Comparison of ENCODE assay signal across 27 cellular contexts in the genomic region with DNA sequence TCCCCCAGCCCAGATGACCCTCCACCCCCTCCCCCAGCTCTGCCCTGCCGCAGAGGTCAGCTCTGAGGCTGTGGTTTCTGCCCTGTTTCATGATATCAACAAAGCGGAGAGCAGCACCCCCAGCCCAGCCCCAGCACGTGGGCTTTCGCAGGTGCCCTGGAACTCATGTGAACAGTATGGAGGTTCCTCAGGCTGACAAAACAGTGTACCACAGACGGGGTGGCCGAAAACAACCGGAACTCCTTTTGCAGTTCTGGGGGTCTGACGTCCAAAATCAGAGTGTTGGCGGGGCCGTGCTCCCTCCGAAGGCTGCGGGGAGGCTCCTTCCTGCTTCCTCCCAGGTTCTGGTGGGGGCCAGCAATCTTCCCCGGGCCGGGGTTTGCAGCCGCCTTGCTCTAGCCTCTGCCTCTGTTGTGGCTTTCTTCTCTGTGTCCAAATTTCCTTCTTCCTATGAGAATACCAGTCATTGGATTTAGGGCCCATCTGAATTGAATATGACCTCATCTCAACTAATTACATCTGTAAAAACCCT. TPM values are rescaled to one million over a fixed set of nuclear protein-coding genes. Genes with fewer than 3 reads are reported as not detected.
"Had no signal": no experiment of that assay in that cellular context is flagged by ENCODE, and none has a peak within 500 bp of the region (broad histone marks: within the 10 kb centered on the region; RNA-seq: fewer than 3 reads in every experiment).

No MANE protein-coding gene starts in this region.

- ATAC-seq: gastroesophageal sphincter; left colon; right lobe of liver; stimulated activated naive B cell treated with anti-CD40 and anti-IgM and Interleukin-4, amounts not matched to agents 10 μg/mL and 1 μg/mL and 100 μg/mL, for 72 hours; stimulated activated naive CD8-positive, alpha-beta T cell treated with anti-CD3 and anti-CD28 coated beads, Interleukin-15, amount 100 ng/mL, for 72 hours; upper lobe of right lung had no signal

- H3K9me3 ChIP-seq: colonic mucosa, esophagus squamous epithelium, gastroesophageal sphincter, ovary, right lobe of liver, testis, tibial nerve, upper lobe of right lung, vagina had no signal

- H3K79me2 ChIP-seq: hepatocyte had no signal

- H3K27ac ChIP-seq: colonic mucosa, esophagus squamous epithelium, gastroesophageal sphincter, hepatocyte, ovary, right lobe of liver, testis, tibial nerve, upper lobe of right lung, vagina had no signal

- H3K4me1 ChIP-seq: colonic mucosa, esophagus squamous epithelium, gastroesophageal sphincter, testis, upper lobe of right lung, vagina had no signal

- H3K36me3 Mint-ChIP-seq: stimulated activated naive B cell treated with anti-CD40 and anti-IgM and Interleukin-4, amounts not matched to agents 10 μg/mL and 1 μg/mL and 100 μg/mL, for 72 hours had no signal

- H3K9me3 Mint-ChIP-seq: stimulated activated naive B cell treated with anti-CD40 and anti-IgM and Interleukin-4, amounts not matched to agents 10 μg/mL and 1 μg/mL and 100 μg/mL, for 72 hours; stimulated activated naive CD8-positive, alpha-beta T cell treated with anti-CD3 and anti-CD28 coated beads, Interleukin-15, amount 100 ng/mL, for 72 hours had no signal

- H3K4me3 Mint-ChIP-seq: naive B cell; stimulated activated naive B cell treated with anti-CD40 and anti-IgM and Interleukin-4, amounts not matched to agents 10 μg/mL and 1 μg/mL and 100 μg/mL, for 72 hours; stimulated activated naive CD8-positive, alpha-beta T cell treated with anti-CD3 and anti-CD28 coated beads, Interleukin-15, amount 100 ng/mL, for 72 hours had no signal

- DNase-seq: colonic mucosa; dermis blood vessel endothelial cell; esophagus squamous epithelium; foreskin fibroblast; glutamatergic neuron; left colon; mesendoderm; naive B cell; nucleus accumbens; ovary; right lobe of liver; stimulated activated CD4-positive, alpha-beta T cell treated with anti-CD3 and anti-CD28 coated beads, Interleukin-4, amount 100 ng/mL, for 4 hours; stimulated activated naive B cell treated with anti-CD40 and anti-IgM and Interleukin-4, amounts not matched to agents 10 μg/mL and 1 μg/mL and 100 μg/mL, for 72 hours; stimulated activated naive CD8-positive, alpha-beta T cell treated with anti-CD3 and anti-CD28 coated beads, Interleukin-15, amount 100 ng/mL, for 72 hours; testis; upper lobe of right lung had no signal

- H3K4me2 ChIP-seq: hepatocyte had no signal

- H3K27ac Mint-ChIP-seq: naive B cell; stimulated activated naive B cell treated with anti-CD40 and anti-IgM and Interleukin-4, amounts not matched to agents 10 μg/mL and 1 μg/mL and 100 μg/mL, for 72 hours; stimulated activated naive CD8-positive, alpha-beta T cell treated with anti-CD3 and anti-CD28 coated beads, Interleukin-15, amount 100 ng/mL, for 72 hours had no signal

- H3K27me3 ChIP-seq: colonic mucosa, gastroesophageal sphincter, hepatocyte, ovary, right lobe of liver, testis, tibial nerve, upper lobe of right lung, vagina had no signal

- H3K4me1 Mint-ChIP-seq: stimulated activated naive B cell treated with anti-CD40 and anti-IgM and Interleukin-4, amounts not matched to agents 10 μg/mL and 1 μg/mL and 100 μg/mL, for 72 hours; stimulated activated naive CD8-positive, alpha-beta T cell treated with anti-CD3 and anti-CD28 coated beads, Interleukin-15, amount 100 ng/mL, for 72 hours had no signal

- H3K36me3 ChIP-seq: colonic mucosa, esophagus squamous epithelium, gastroesophageal sphincter, ovary, right lobe of liver, tibial nerve, upper lobe of right lung, vagina had no signal

- H2AFZ ChIP-seq: hepatocyte had no signal

- H3K4me3 ChIP-seq: colonic mucosa, esophagus squamous epithelium, gastroesophageal sphincter, hepatocyte, ovary, right lobe of liver, testis, tibial nerve, upper lobe of right lung, vagina had no signal

RNA-seq across cellular contexts. Expression of gene PSAPL1, which starts 7.9 kb away (rescaled TPM):
- total RNA-seq: colonic mucosa, dermis blood vessel endothelial cell, epithelial cell of proximal tubule, kidney epithelial cell, left colon, liver, lung microvascular endothelial cell, posterior vena cava, right lobe of liver, subcutaneous adipose tissue, vagina had no signal
- polyA plus RNA-seq: liver, neural cell, ovary had no signal
